ENCODE assay signal across 8 cellular contexts in the genomic region with DNA sequence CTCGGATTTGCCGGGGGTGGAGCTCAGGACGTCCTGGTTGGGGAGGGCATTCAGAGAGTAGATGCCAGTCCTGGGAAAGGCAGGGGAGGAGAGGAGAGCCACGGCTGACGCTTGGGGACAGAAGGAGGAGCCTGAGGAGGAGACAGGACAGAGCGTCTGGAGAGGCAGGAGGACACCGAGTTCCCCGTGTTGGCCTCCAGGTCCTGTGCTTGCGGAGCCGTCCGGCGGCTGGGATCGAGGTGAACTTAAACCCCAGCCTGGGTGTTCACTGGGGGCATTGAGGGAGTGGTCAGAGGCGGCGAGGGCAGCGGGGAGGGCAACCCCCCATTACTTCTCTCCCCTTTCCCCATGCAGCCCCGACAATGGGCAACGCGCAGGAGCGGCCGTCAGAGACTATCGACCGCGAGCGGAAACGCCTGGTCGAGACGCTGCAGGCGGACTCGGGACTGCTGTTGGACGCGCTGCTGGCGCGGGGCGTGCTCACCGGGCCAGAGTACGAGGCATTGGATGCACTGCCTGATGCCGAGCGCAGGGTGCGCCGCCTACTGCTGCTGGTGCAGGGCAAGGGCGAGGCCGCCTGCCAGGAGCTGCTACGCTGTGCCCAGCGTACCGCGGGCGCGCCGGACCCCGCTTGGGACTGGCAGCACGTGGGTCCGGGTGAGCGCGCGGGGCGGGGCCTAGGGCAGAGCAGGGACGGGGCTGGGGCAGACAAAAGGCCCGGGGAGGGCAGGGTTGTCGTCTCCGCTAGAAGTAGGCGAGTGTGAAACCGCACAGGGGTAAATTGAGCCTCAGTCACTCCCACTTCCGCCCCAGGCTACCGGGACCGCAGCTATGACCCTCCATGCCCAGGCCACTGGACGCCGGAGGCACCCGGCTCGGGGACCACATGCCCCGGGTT. TPM values are rescaled to one million over a fixed set of nuclear protein-coding genes. Genes with fewer than 3 reads are reported as not detected.
DNase-seq lines count a peak whose midpoint lies in the region; ATAC-seq and TF ChIP-seq lines count a peak whose summit lies in the region.

No MANE protein-coding gene starts in this region.

- peak overlapping the region; percentile 87 for H3K4me3 Mint-ChIP-seq in natural killer cell

- H3K9me3 ChIP-seq in upper lobe of left lung, result no peaks in the 10 kb centered on the region

- peak; percentile 37 for ATAC-seq in GM18520 (IDR thresholded peaks at IDR 0.05; ENCODE audit: unreplicated experiment)
- peak; percentile 78 to 84 (median 80) for ATAC-seq in natural killer cell
- peak; percentile 82 to 89 for ATAC-seq in upper lobe of left lung (ENCODE audit: low FRiP score in 2 of 2)

- peaks cover 58 to 80% (median 74%) of the 10 kb centered on the region in 4 donors for H3K4me1 ChIP-seq in upper lobe of left lung

- H3K27me3 ChIP-seq in upper lobe of left lung, result peaks cover 0 to 7% (median 0%) of the 10 kb centered on the region in 4 donors

- H3K9me3 Mint-ChIP-seq in natural killer cell, result no peaks in the 10 kb centered on the region

- TF ChIP-seq CTCF in natural killer cell (IDR thresholded peaks at IDR 0.05), result no peak
- peak in 4 of 6 experiments; percentile 32 to 68 (median 54) for TF ChIP-seq CTCF in upper lobe of left lung (IDR thresholded peaks at IDR 0.05)

- peak; percentile 86 for DNase-seq in AG20443 (ENCODE audit: low spot score)
- peak; percentile 53 for DNase-seq in HS-5 (ENCODE audit: low read depth)
- peak; percentile 56 for DNase-seq in OCI-M1 (lab: John Stamatoyannopoulos, UW)
- DNase-seq in activated naive CD4-positive, alpha-beta T cell treated with Interleukin-2 at 50 U/mL for 16 hours, result peak; percentile 68
- peak; percentile 74 for DNase-seq in fibroblast of the conjunctiva (ENCODE audit: low read depth)
- DNase-seq in natural killer cell, result peak; percentile 59
- DNase-seq in upper lobe of left lung, result peak; percentile 94 to 96

- TF ChIP-seq POLR2A in upper lobe of left lung (IDR thresholded peaks at IDR 0.05), result peak in 3 of 4 donors; percentile 54 to 79 (median 64)

- H3K27ac ChIP-seq in upper lobe of left lung, result peak overlapping the region; percentile 82 to 88 (median 88)

- peaks cover 19 to 25% of the 10 kb centered on the region in 2 donors for H3K27me3 Mint-ChIP-seq in natural killer cell (ENCODE audit: low read depth in 2 of 2)

- peak overlapping the region in 1 of 2 donors; percentile 89 for H3K27ac Mint-ChIP-seq in natural killer cell

- 0 to 4% methylated on average over 25 to 52 of the region's 71 CpGs for WGBS in upper lobe of left lung, 2 donors

- peak overlapping the region; percentile 38 to 53 (median 47) for H3K4me3 ChIP-seq in upper lobe of left lung

- TF ChIP-seq EP300 in upper lobe of left lung (IDR thresholded peaks at IDR 0.05), result peak in 1 of 4 donors; percentile 5

- H3K4me1 Mint-ChIP-seq in natural killer cell, result peaks cover 36 to 66% of the 10 kb centered on the region in 2 donors

- H3K36me3 ChIP-seq in upper lobe of left lung, result peaks cover 0 to 6% (median 1%) of the 10 kb centered on the region in 4 donors

- H3K36me3 Mint-ChIP-seq in natural killer cell, result no peaks in the 10 kb centered on the region

- intact Hi-C loops in natural killer cell (cut with micrococcal nuclease), result loop anchor here (2.0 kb wide), 1 partner anchor 13 kb away; no protein-coding TSS in a partner anchor

RNA-seq across cellular contexts. Expression of a gene that starts 3.7 kb away (rescaled TPM):
- 1 to 10 TPM in 2 of 3 donors, under 1 TPM in 1; 0.88 to 1.3 (median 1.3) TPM for total RNA-seq in natural killer cell
- total RNA-seq in upper lobe of left lung, result 100 to 1,000 TPM in 1 of 6 donors, 10 to 100 TPM in 5; 36.5 to 135 (median 58.0) TPM

RNA-seq across cellular contexts. Expression of a gene that starts 9.5 kb away (rescaled TPM):
- total RNA-seq in natural killer cell (1 to 10 TPM; 6.9 to 8.3 (median 7.3) TPM), upper lobe of left lung (100 to 1,000 TPM in 2 of 6 donors, 10 to 100 TPM in 4; 33.4 to 784 (median 70.1) TPM)

RNA-seq across cellular contexts. Expression of a gene that starts 9.7 kb away (rescaled TPM):
- total RNA-seq in natural killer cell (10 to 100 TPM in 2 of 3 donors, 1 to 10 TPM in 1; 7.2 to 12.6 (median 10.9) TPM), upper lobe of left lung (100 to 1,000 TPM in 1 of 6 donors, 10 to 100 TPM in 4, 1 to 10 TPM in 1; 9.1 to 147 (median 31.1) TPM)

RNA-seq across cellular contexts. Expression of a gene that starts 14.3 kb away (rescaled TPM):
- total RNA-seq in natural killer cell (1 to 10 TPM; 5.2 to 8.3 (median 6.3) TPM), upper lobe of left lung (100 to 1,000 TPM in 1 of 6 donors, 10 to 100 TPM in 5; 24.0 to 114 (median 28.5) TPM)

RNA-seq across cellular contexts. Expression of a gene that starts 14.3 kb away (rescaled TPM):
- total RNA-seq in natural killer cell (10 to 100 TPM; 15.2 to 27.5 (median 26.8) TPM), upper lobe of left lung (10 to 100 TPM; 29.9 to 49.2 (median 35.6) TPM)

Comparison
In these comparisons a context has a peak if more than half of its experiments do, and no peak if none do; other contexts are left out.
1. Peak in every context shown above with its lines: DNase-seq, ATAC-seq, H3K4me3 ChIP-seq and H3K27ac ChIP-seq.
2. RNA of a gene that starts 3.7 kb away (total RNA-seq): 36.5 to 135 TPM in upper lobe of left lung; 0.88 to 1.3 TPM in natural killer cell; every median in the first group is over 10 times any median in the second.